In genomic region chr2:69693059-69693458, GRCh38 we compare ENCODE assay signal across 12 cellular contexts. TPM values are rescaled to one million over a fixed set of nuclear protein-coding genes. Genes with fewer than 3 reads are reported as not detected.
DNase-seq lines count a peak whose midpoint lies in the region; ATAC-seq, FAIRE-seq and TF ChIP-seq lines count a peak whose summit lies in the region.
"Had no signal": no experiment of that assay in that cellular context is flagged by ENCODE, and none has a peak within 500 bp of the region (broad histone marks: within the 10 kb centered on the region; RNA-seq: fewer than 3 reads in every experiment).

No MANE protein-coding gene starts in this region.

- CTCF ChIA-PET in activated CD4-positive, alpha-beta T cell treated with anti-CD3 and anti-CD28 coated beads, Interleukin-2, amount 10 ng/mL, durations not matched to agents 7 days and 5 days (lab: Charles Lee) = interaction anchor here (1.0 to 1.5 kb wide), 4 partner anchors 13 to 128 kb away, joined by 3 read pairs; no protein-coding TSS in a partner anchor
- CTCF ChIA-PET in GM12878 (lab: Yijun Ruan, JAX) = interaction anchor here (0.6 to 2.8 kb wide), 4 partner anchors 9 to 127 kb away, joined by 3 to 6 read pairs (median 4); no protein-coding TSS in a partner anchor

- H3K4me1 ChIP-seq in Karpas-422 (ENCODE audit: low read length) (peaks cover 35% of the 10 kb centered on the region), GM12878 (ENCODE audit: control insufficient read depth, insufficient read depth, low read length) (peaks cover 13% of the 10 kb centered on the region), spleen (peaks cover 11 to 72% (median 38%) of the 10 kb centered on the region in 6 donors)
- H3K4me1 ChIP-seq: vagina had no signal

- TF ChIP-seq RAD21 in GM12878 (IDR thresholded peaks at IDR 0.05; ENCODE audit: insufficient read depth, low read depth, low read length) = no peak

- SMC1A ChIA-PET in GM12878 (lab: Charles Lee; ENCODE audit: uncharacterized antibody, unreplicated experiment) = interaction anchor here (0.9 to 1.6 kb wide), 5 partner anchors 9 to 132 kb away, joined by 3 to 7 read pairs (median 5); no protein-coding TSS in a partner anchor

- TF ChIP-seq EP300 in GM12878 (IDR thresholded peaks at IDR 0.05; ENCODE audit: borderline replicate concordance in 1 of 2, control insufficient read depth in 1 of 2, low read depth in 2 of 2, low read length in 2 of 2) = no peak

- H4K20me1 ChIP-seq in Karpas-422 (ENCODE audit: insufficient read depth, low read depth, low read length) (peaks cover 3% of the 10 kb centered on the region; the same call in 1 of the 2 replicates), GM12878 (ENCODE audit: control insufficient read depth, insufficient read depth) (no peaks in the 10 kb centered on the region)

- no peak for DNase-seq in activated CD4-positive, alpha-beta T cell treated with anti-CD3 and anti-CD28 coated beads, Interleukin-2, amount 10 ng/mL, durations not matched to agents 7 days and 5 days
- no peak for DNase-seq in activated CD4-positive, alpha-beta T cell treated with anti-CD3 and anti-CD28 coated beads, Interleukin-2, amount 50 U/mL, for 1 hour
- DNase-seq in Karpas-422 (peak; percentile 48), GM12878 (ENCODE audit: low read depth, low spot score) (no peak), spleen (no peak), GM19240 (ENCODE audit: insufficient read length, low spot score) (no peak), SK-N-DZ (ENCODE audit: low spot score) (no peak)
- DNase-seq in effector CD4-positive, alpha-beta T cell = no peak
- DNase-seq: NCI-H1048 had no signal

- peak overlapping the region; percentile 31 for H3K4me3 ChIP-seq in Karpas-422 (ENCODE audit: low read length)
- H3K4me3 ChIP-seq in GM12878 = no peak overlapping the region
- peak overlapping the region in 1 of 8 donors; percentile 55 for H3K4me3 ChIP-seq in spleen
- H3K4me3 ChIP-seq: A549, vagina had no signal

- H3K27ac ChIP-seq in Karpas-422 (ENCODE audit: low read length) (no peak overlapping the region), GM12878 (ENCODE audit: control insufficient read depth, insufficient read depth) (no peak overlapping the region), spleen (peak overlapping the region; percentile 36 to 85 (median 64))
- H3K27ac ChIP-seq: vagina had no signal

- no peak overlapping the region for H2AFZ ChIP-seq in Karpas-422 (ENCODE audit: low read length)
- H2AFZ ChIP-seq in GM12878 (ENCODE audit: control insufficient read depth, low read depth, low read length) = peak overlapping the region; percentile 88

- intact Hi-C loops in GM12878 (cut with micrococcal nuclease; ENCODE audit: unreplicated experiment) = loop anchor here (5.0 kb wide), 1 partner anchor 41 kb away; no protein-coding TSS in a partner anchor
- intact Hi-C loops in spleen (cut with DNase I; ENCODE audit: low total_unique reads) = no loop called here

- H3K27me3 Mint-ChIP-seq in activated CD4-positive, alpha-beta T cell treated with anti-CD3 and anti-CD28 coated beads, Interleukin-2, amount 10 ng/mL, durations not matched to agents 7 days and 5 days = no peaks in the 10 kb centered on the region

- peaks cover 6% of the 10 kb centered on the region for H3K36me3 Mint-ChIP-seq in activated CD4-positive, alpha-beta T cell treated with anti-CD3 and anti-CD28 coated beads, Interleukin-2, amount 10 ng/mL, durations not matched to agents 7 days and 5 days (ENCODE audit: low read depth)

- POLR2A ChIA-PET in activated CD4-positive, alpha-beta T cell treated with anti-CD3 and anti-CD28 coated beads, Interleukin-2, amount 10 ng/mL, durations not matched to agents 7 days and 5 days (lab: Charles Lee) = no interaction called here
- POLR2A ChIA-PET in GM12878 (lab: Charles Lee) = interaction anchor here (0.5 kb wide), 1 partner anchor 22 kb away, joined by 4 read pairs; no protein-coding TSS in a partner anchor

- H3K4me1 Mint-ChIP-seq in activated CD4-positive, alpha-beta T cell treated with anti-CD3 and anti-CD28 coated beads, Interleukin-2, amount 10 ng/mL, durations not matched to agents 7 days and 5 days = peaks cover 82% of the 10 kb centered on the region

- H3K36me3 ChIP-seq in Karpas-422 (ENCODE audit: insufficient read depth, low read length) (no peaks in the 10 kb centered on the region), GM12878 (ENCODE audit: control insufficient read depth in 2 of 2, insufficient read depth in 2 of 2, low read length in 1 of 2) (no peaks in the 10 kb centered on the region), spleen (no peaks in the 10 kb centered on the region)
- H3K36me3 ChIP-seq: vagina had no signal

- TF ChIP-seq CTCF in GM12878 (IDR thresholded peaks at IDR 0.05 in 2 of 3, conservative IDR thresholded peaks at IDR 0.05 in 1 of 3; ENCODE audit: control insufficient read depth in 2 of 3, extremely low read depth in 1 of 3, insufficient read depth in 1 of 3, low read depth in 3 of 3, low read length in 3 of 3) (no peak), spleen (IDR thresholded peaks at IDR 0.05 in 8 of 11, conservative IDR thresholded peaks at IDR 0.05 in 3 of 11) (no peak)

- no peak for FAIRE-seq in GM12878 (lab: Jason Lieb, UNC)
- FAIRE-seq: A549, bronchial epithelial cell had no signal

- H3K9ac ChIP-seq in Karpas-422 (ENCODE audit: low read length) (no peak overlapping the region), GM12878 (ENCODE audit: control insufficient read depth, insufficient read depth, low read length) (no peak overlapping the region)

- 27% methylated on average over 4 of the region's 4 CpGs for WGBS in GM12878 (ENCODE audit: insufficient coverage, insufficient replicate concordance, low lambda C conversion rate, missing lambda C conversion rate)
- WGBS in spleen, 5 donors = 51 to 70% (median 57%) methylated on average over 4 of the region's 4 CpGs

- in situ Hi-C loops in GM12878 (cut with MboI) = no loop called here

- no peaks in the 10 kb centered on the region for H3K9me3 Mint-ChIP-seq in activated CD4-positive, alpha-beta T cell treated with anti-CD3 and anti-CD28 coated beads, Interleukin-2, amount 10 ng/mL, durations not matched to agents 7 days and 5 days

- no peak for ATAC-seq in GM12878
- ATAC-seq: A549 had no signal

- H3K27ac Mint-ChIP-seq in activated CD4-positive, alpha-beta T cell treated with anti-CD3 and anti-CD28 coated beads, Interleukin-2, amount 10 ng/mL, durations not matched to agents 7 days and 5 days = peak overlapping the region; percentile 93

- RAD21 ChIA-PET in GM12878 (lab: Charles Lee; ENCODE audit: unreplicated experiment) = no interaction called here

- H3K79me2 ChIP-seq in Karpas-422 (ENCODE audit: low read length) (no peaks in the 10 kb centered on the region), GM12878 (ENCODE audit: control insufficient read depth, insufficient read depth, low read length) (no peaks in the 10 kb centered on the region)

- no peaks in the 10 kb centered on the region for H3K9me2 ChIP-seq in Karpas-422 (replicated peaks; ENCODE audit: insufficient read depth, low read length)

- peak overlapping the region; percentile 57 for H3K4me3 Mint-ChIP-seq in activated CD4-positive, alpha-beta T cell treated with anti-CD3 and anti-CD28 coated beads, Interleukin-2, amount 10 ng/mL, durations not matched to agents 7 days and 5 days

- H3K9me3 ChIP-seq in Karpas-422 (ENCODE audit: low read length) (no peaks in the 10 kb centered on the region), GM12878 (replicated peaks; ENCODE audit: control insufficient read depth, insufficient read depth, low read length) (no peaks in the 10 kb centered on the region), spleen (no peaks in the 10 kb centered on the region)
- H3K9me3 ChIP-seq: A549, vagina had no signal

- H3K27me3 ChIP-seq in Karpas-422 (ENCODE audit: low read length) (no peaks in the 10 kb centered on the region; the same call in 1 of the 2 replicates), GM12878 (replicated peaks in 1 of 2; ENCODE audit: control insufficient read depth in 2 of 2, insufficient read depth in 2 of 2, low read length in 1 of 2) (no peaks in the 10 kb centered on the region), spleen (replicated peaks in 1 of 7) (peaks cover 0 to 14% (median 0%) of the 10 kb centered on the region in 7 donors)
- H3K27me3 ChIP-seq: vagina had no signal

- no TSS peak for BruUV-seq in GM12878 (replicated peaks; lab: Mats Ljungman, UMichigan)

- TF ChIP-seq POLR2A in GM12878 (IDR thresholded peaks at IDR 0.05; ENCODE audit: low read depth, low read length) = no peak
- TF ChIP-seq POLR2A in spleen (IDR thresholded peaks at IDR 0.05) = no peak

- H3K4me2 ChIP-seq in Karpas-422 (ENCODE audit: low read depth, low read length, poor library complexity, severe bottlenecking) (peak overlapping the region; percentile 58), GM12878 (ENCODE audit: control insufficient read depth, insufficient read depth) (no peak overlapping the region)

RNA-seq across cellular contexts. Expression of gene ANXA4, which starts 48.9 kb away (rescaled TPM):
- 10 to 100 TPM; 70.6 to 75.9 TPM for total RNA-seq in activated CD4-positive, alpha-beta T cell treated with anti-CD3 and anti-CD28 coated beads, Interleukin-2, amount 10 ng/mL, durations not matched to agents 7 days and 5 days
- total RNA-seq in Karpas-422 (2014; rRNA removed; shearing (Covaris generic); ENCODE audit: low replicate concordance) = 1.1 and 2.4 TPM in 2 replicates
- 52.6 and 58.2 TPM in 2 replicates for total RNA-seq in GM12878 (2013; cell fraction: nucleolus; rRNA removed)
- total RNA-seq in GM12878 (2014; rRNA removed) (59.3 and 60.0 TPM in 2 replicates), GM12878 (2014; rRNA removed; fragmentation: Illumina TruSeq; extraction: Trizol) (16.3 and 17.7 TPM in 2 replicates), GM12878 (2021) (57.5 and 64.2 TPM in 2 replicates), spleen (10 to 100 TPM; 22.9 to 56.1 (median 50.0) TPM)
- polyA plus RNA-seq in GM12878 (2011; ENCODE audit: low read depth) = 18.8 TPM
- polyA plus RNA-seq in GM12878 (2011; rRNA removed) (81.6 and 97.2 TPM in 2 replicates), GM12878 (2014; fragmentation: Illumina TruSeq; extraction: Trizol) (57.9 and 74.3 TPM in 2 replicates), GM12878 (2014; fragmentation: Nextera tagmentation; extraction: Ambion mirVana) (10 to 100 TPM; 64.6 to 73.1 TPM), GM12878 (2014; rRNA removed) (78.8 and 94.3 TPM in 2 replicates), GM12878 (2016; fragmentation: Nextera tagmentation; extraction: Ambion mirVana) (10 to 100 TPM; 69.0 to 74.2 TPM), spleen (10 to 100 TPM; 15.0 to 26.2 (median 20.1) TPM)
- 71.3 and 110 TPM in 2 replicates for polyA plus RNA-seq in GM12878 (2011; cell fraction: cytosol; rRNA removed)
- polyA plus RNA-seq in GM12878 (2011; cell fraction: nucleus; rRNA removed) = 110 and 122 TPM in 2 replicates
- polyA plus RNA-seq in GM12878 (2012) = 44.2 and 54.2 TPM in 2 replicates
- polyA minus RNA-seq in GM12878 (2011; rRNA and poly(A)+ RNA removed) = 77.5 and 85.9 TPM in 2 replicates
- polyA minus RNA-seq in GM12878 (2011; cell fraction: cytosol; rRNA and poly(A)+ RNA removed) = 24.5 and 37.8 TPM in 2 replicates
- 21.4 and 30.3 TPM in 2 replicates for polyA minus RNA-seq in GM12878 (2011; cell fraction: nucleus; rRNA and poly(A)+ RNA removed)
- 0.50 and 0.54 TPM in 2 replicates for polyA plus RNA-seq in SK-N-DZ (2014; cell fraction: cytosol; rRNA removed)
- 0.28 and 0.47 TPM in 2 replicates for polyA plus RNA-seq in SK-N-DZ (2014; cell fraction: nucleus; rRNA removed)

RNA-seq across cellular contexts. Expression of gene AAK1, which starts 49.5 kb away (rescaled TPM):
- total RNA-seq in activated CD4-positive, alpha-beta T cell treated with anti-CD3 and anti-CD28 coated beads, Interleukin-2, amount 10 ng/mL, durations not matched to agents 7 days and 5 days = 100 to 1,000 TPM; 119 to 121 TPM
- 5.6 and 6.8 TPM in 2 replicates for total RNA-seq in Karpas-422 (2014; rRNA removed; shearing (Covaris generic); ENCODE audit: low replicate concordance)
- total RNA-seq in GM12878 (2013; cell fraction: nucleolus; rRNA removed) = 99.3 and 101 TPM in 2 replicates
- 24.5 and 26.0 TPM in 2 replicates for total RNA-seq in GM12878 (2014; rRNA removed)
- total RNA-seq in GM12878 (2014; rRNA removed; fragmentation: Illumina TruSeq; extraction: Trizol) = 15.0 and 15.4 TPM in 2 replicates
- 32.9 and 35.0 TPM in 2 replicates for total RNA-seq in GM12878 (2021)
- polyA plus RNA-seq in GM12878 (2011; ENCODE audit: low read depth) = 8.7 TPM
- 10.3 and 12.0 TPM in 2 replicates for polyA plus RNA-seq in GM12878 (2011; rRNA removed)
- 9.9 and 13.4 TPM in 2 replicates for polyA plus RNA-seq in GM12878 (2011; cell fraction: cytosol; rRNA removed)
- 18.1 and 24.2 TPM in 2 replicates for polyA plus RNA-seq in GM12878 (2011; cell fraction: nucleus; rRNA removed)
- polyA plus RNA-seq in GM12878 (2012) = 13.3 and 15.6 TPM in 2 replicates
- polyA plus RNA-seq in GM12878 (2014; fragmentation: Illumina TruSeq; extraction: Trizol) = 17.6 and 18.1 TPM in 2 replicates
- polyA plus RNA-seq in GM12878 (2014; fragmentation: Nextera tagmentation; extraction: Ambion mirVana) = 1 to 10 TPM; 2.9 to 8.0 TPM
- polyA plus RNA-seq in GM12878 (2014; rRNA removed) = 16.9 and 21.0 TPM in 2 replicates
- polyA plus RNA-seq in GM12878 (2016; fragmentation: Nextera tagmentation; extraction: Ambion mirVana) = 10 to 100 TPM; 30.7 to 41.4 TPM
- polyA minus RNA-seq in GM12878 (2011; rRNA and poly(A)+ RNA removed) = 19.1 and 24.8 TPM in 2 replicates
- 12.2 and 13.6 TPM in 2 replicates for polyA minus RNA-seq in GM12878 (2011; cell fraction: cytosol; rRNA and poly(A)+ RNA removed)
- 25.9 and 39.5 TPM in 2 replicates for polyA minus RNA-seq in GM12878 (2011; cell fraction: nucleus; rRNA and poly(A)+ RNA removed)
- total RNA-seq in spleen = 10 to 100 TPM; 57.7 to 95.1 (median 88.4) TPM
- polyA plus RNA-seq in spleen = 10 to 100 TPM in 2 of 3 donors, 1 to 10 TPM in 1; 8.3 to 29.9 (median 10.9) TPM
- polyA plus RNA-seq in SK-N-DZ (2014; cell fraction: cytosol; rRNA removed) = 5.1 and 6.1 TPM in 2 replicates
- 2.6 and 4.3 TPM in 2 replicates for polyA plus RNA-seq in SK-N-DZ (2014; cell fraction: nucleus; rRNA removed)

Comparison
In these comparisons a context has a peak if more than half of its experiments do, and no peak if none do; other contexts are left out.
1. H3K27ac ChIP-seq: peak in spleen (8 of 8); none in Karpas-422 (single experiment) and GM12878 (single experiment).